ENCODE assay signal across 1 cellular context in the genomic region with DNA sequence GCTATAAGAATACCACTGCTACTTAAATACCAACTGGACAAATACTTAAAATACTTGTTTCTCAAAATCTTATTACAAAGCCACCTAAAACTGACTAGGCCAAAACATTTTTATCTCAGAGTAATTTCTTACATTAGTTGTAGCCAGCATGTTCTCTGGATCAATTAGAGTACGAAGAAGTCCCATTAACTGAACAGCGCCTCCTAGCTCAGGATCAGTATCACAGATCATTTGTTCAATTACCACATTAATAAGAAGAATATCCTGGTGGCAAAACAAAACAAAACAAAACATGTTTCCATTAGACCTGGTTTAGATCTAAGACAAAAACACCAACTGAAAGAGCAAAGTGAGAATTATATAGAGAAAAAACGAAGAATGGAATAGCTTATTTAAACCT.
TF ChIP-seq lines count a peak whose summit lies in the region.

No MANE protein-coding gene starts in this region.

TF ChIP-seq in H1, 55 proteins besides CTCF, POLR2A, EP300 and RAD21:
- TF ChIP-seq CHD1 (IDR thresholded peaks at IDR 0.05; ENCODE audit: low read depth, low read length) (no peak), USF2 (IDR thresholded peaks at IDR 0.05; ENCODE audit: low read length) (no peak), MAFK (IDR thresholded peaks at IDR 0.05; ENCODE audit: low read depth, low read length) (no peak), BACH1 (IDR thresholded peaks at IDR 0.05; ENCODE audit: low read length) (no peak), SUZ12 (IDR thresholded peaks at IDR 0.05; ENCODE audit: low read length) (no peak), SIN3A (conservative IDR thresholded peaks at IDR 0.05 in 1 of 2, IDR thresholded peaks at IDR 0.05 in 1 of 2; ENCODE audit: low read depth in 1 of 2, low read length in 2 of 2) (no peak), NRF1 (IDR thresholded peaks at IDR 0.05; ENCODE audit: low read depth, low read length) (no peak), ZNF274 (IDR thresholded peaks at IDR 0.05; ENCODE audit: borderline replicate concordance, extremely low read depth, low read length) (no peak), NANOG (IDR thresholded peaks at IDR 0.05; ENCODE audit: insufficient read depth, low read depth, low read length, poor library complexity, severe bottlenecking) (no peak), ASH2L (IDR thresholded peaks at IDR 0.05; ENCODE audit: low read length) (no peak), BRCA1 (IDR thresholded peaks at IDR 0.05; ENCODE audit: low read depth, low read length) (no peak), HDAC2 (IDR thresholded peaks at IDR 0.05; ENCODE audit: borderline replicate concordance in 1 of 2, low read depth in 2 of 2, low read length in 2 of 2) (no peak), HDAC6 (IDR thresholded peaks at IDR 0.05; ENCODE audit: low read depth, low read length) (no peak), SAP30 (IDR thresholded peaks at IDR 0.05; ENCODE audit: insufficient read depth, insufficient replicate concordance, low read length) (no peak), TBP (IDR thresholded peaks at IDR 0.05; ENCODE audit: low read depth, low read length) (no peak), SIRT6 (IDR thresholded peaks at IDR 0.05; ENCODE audit: low read length) (no peak), TAF7 (optimal IDR thresholded peaks at IDR 0.05; ENCODE audit: borderline replicate concordance, low read depth, low read length) (no peak)
